ENCODE assay signal across 8 cellular contexts in genomic region chr20:21102691-21103311, GRCh38. TPM values are rescaled to one million over a fixed set of nuclear protein-coding genes. Genes with fewer than 3 reads are reported as not detected.
DNase-seq lines count a peak whose midpoint lies in the region; ATAC-seq, FAIRE-seq and TF ChIP-seq lines count a peak whose summit lies in the region.

No MANE protein-coding gene starts in this region.

- intact Hi-C loops in Right ventricle myocardium inferior (cut with DNase I) (no loop called here), cardiac septum (cut with DNase I) (loop anchor here (10.0 kb wide), 1 partner anchor 292 kb away; the partner anchor contains the start of gene NKX2-4), endothelial cell of umbilical vein (cut with micrococcal nuclease) (loop anchor here (5.0 kb wide), 1 partner anchor 134 kb away; no protein-coding TSS in a partner anchor)

- H3K79me2 ChIP-seq in SU-DHL-6 (ENCODE audit: insufficient read depth, low read length) (no peaks in the 10 kb centered on the region), endothelial cell of umbilical vein (ENCODE audit: control insufficient read depth, insufficient read depth, low read length) (no peaks in the 10 kb centered on the region)

- no peak for TF ChIP-seq CTCF in SU-DHL-6 (IDR thresholded peaks at IDR 0.05; ENCODE audit: insufficient read depth, low read length, poor library complexity, severe bottlenecking)
- no peak for TF ChIP-seq CTCF in endothelial cell of umbilical vein (IDR thresholded peaks at IDR 0.05; ENCODE audit: extremely low read depth in 1 of 2, insufficient read depth in 1 of 2, low read depth in 1 of 2, low read length in 2 of 2)

- no TSS peak for BruUV-seq in endothelial cell of umbilical vein (replicated peaks; lab: Mats Ljungman, UMichigan)

- H4K20me1 ChIP-seq in SU-DHL-6 (ENCODE audit: low read depth, low read length) (no peaks in the 10 kb centered on the region), endothelial cell of umbilical vein (replicated peaks; ENCODE audit: control insufficient read depth, extremely low read depth, insufficient read depth, low read length) (no peaks in the 10 kb centered on the region)

- CTCF ChIA-PET in endothelial cell of umbilical vein (lab: Charles Lee), result interaction anchor here (0.7 to 1.4 kb wide), 3 partner anchors 15 to 403 kb away, joined by 3 to 5 read pairs (median 3); no protein-coding TSS in a partner anchor

- DNase-seq in Right ventricle myocardium inferior (ENCODE audit: missing footprints), result peak; percentile 78
- no peak for DNase-seq in cardiac septum (ENCODE audit: low spot score)
- no peak for DNase-seq in endothelial cell of umbilical vein (ENCODE audit: low read depth, low spot score)
- no peak for DNase-seq in natural killer cell treated with Interleukin-12 subunit alpha and Interleukin-12 subunit beta and Interleukin-15 and Interleukin-18, amount 100 ng/mL, for 72 hours (ENCODE audit: low spot score)
- DNase-seq in amniotic stem cell (lab: John Stamatoyannopoulos, UW), result no peak
- no peak for DNase-seq in NCI-H2029 treated with DMSO at 0.1 percent for 48 hours (lab: John Stamatoyannopoulos, UW)

- H3K4me1 Mint-ChIP-seq in natural killer cell treated with Interleukin-12 subunit alpha and Interleukin-12 subunit beta and Interleukin-15 and Interleukin-18, amount 100 ng/mL, for 72 hours (ENCODE audit: low read depth in 2 of 2), result peaks cover 20 to 26% of the 10 kb centered on the region in 2 donors

- H3K36me3 ChIP-seq in SU-DHL-6 (ENCODE audit: low read length) (no peaks in the 10 kb centered on the region), endothelial cell of umbilical vein (ENCODE audit: control insufficient read depth in 2 of 2, extremely low read depth in 1 of 2, insufficient read depth in 2 of 2, low read length in 2 of 2) (no peaks in the 10 kb centered on the region)

- no peaks in the 10 kb centered on the region for H3K9me3 Mint-ChIP-seq in natural killer cell treated with Interleukin-12 subunit alpha and Interleukin-12 subunit beta and Interleukin-15 and Interleukin-18, amount 100 ng/mL, for 72 hours

- H3K27ac ChIP-seq in SU-DHL-6 (ENCODE audit: low read depth, low read length) (no peak overlapping the region), endothelial cell of umbilical vein (ENCODE audit: insufficient read depth, low read depth, low read length) (no peak overlapping the region)

- peak overlapping the region; percentile 80 for H3K4me3 Mint-ChIP-seq in natural killer cell treated with Interleukin-12 subunit alpha and Interleukin-12 subunit beta and Interleukin-15 and Interleukin-18, amount 100 ng/mL, for 72 hours

- dilution Hi-C loops in endothelial cell of umbilical vein (cut with MboI; ENCODE audit: extremely low pct_ligation_motif_present, low sequenced_read_pairs), result no loop called here

- peak overlapping the region; percentile 9 for H3K4me2 ChIP-seq in SU-DHL-6 (ENCODE audit: low read depth, low read length, poor library complexity, severe bottlenecking)
- peak overlapping the region; percentile 6 for H3K4me2 ChIP-seq in endothelial cell of umbilical vein (ENCODE audit: insufficient read depth, low read length)

- POLR2A ChIA-PET in endothelial cell of umbilical vein (lab: Charles Lee), result no interaction called here

- no peak overlapping the region for H3K9ac ChIP-seq in SU-DHL-6 (ENCODE audit: low read length)
- no peak overlapping the region for H3K9ac ChIP-seq in endothelial cell of umbilical vein (replicated peaks; ENCODE audit: extremely low read depth, insufficient read depth, low read length)

- ATAC-seq in Right ventricle myocardium inferior (peak; percentile 56), HG03196 (IDR thresholded peaks at IDR 0.05; ENCODE audit: unreplicated experiment) (no peak)
- peak; percentile 48 to 66 for ATAC-seq in natural killer cell treated with Interleukin-12 subunit alpha and Interleukin-12 subunit beta and Interleukin-15 and Interleukin-18, amount 100 ng/mL, for 72 hours

- H3F3A ChIP-seq in SU-DHL-6 (ENCODE audit: insufficient read depth), result no peaks in the 10 kb centered on the region

- peaks cover 13% of the 10 kb centered on the region for H3K4me1 ChIP-seq in endothelial cell of umbilical vein (ENCODE audit: control insufficient read depth, extremely low read depth, insufficient read depth, low read length)

- no peaks in the 10 kb centered on the region for H3K36me3 Mint-ChIP-seq in natural killer cell treated with Interleukin-12 subunit alpha and Interleukin-12 subunit beta and Interleukin-15 and Interleukin-18, amount 100 ng/mL, for 72 hours

- H3K27ac Mint-ChIP-seq in natural killer cell treated with Interleukin-12 subunit alpha and Interleukin-12 subunit beta and Interleukin-15 and Interleukin-18, amount 100 ng/mL, for 72 hours, result peak overlapping the region in 1 of 2 donors; percentile 99

- FAIRE-seq in endothelial cell of umbilical vein (lab: Jason Lieb, UNC), result no peak

- no peaks in the 10 kb centered on the region for H3K9me2 ChIP-seq in SU-DHL-6 (replicated peaks; ENCODE audit: insufficient read depth, low read length)

- no peak overlapping the region for H3K4me3 ChIP-seq in SU-DHL-6 (ENCODE audit: insufficient read depth, low read length, poor library complexity, severe bottlenecking)
- no peak overlapping the region for H3K4me3 ChIP-seq in endothelial cell of umbilical vein (replicated peaks in 1 of 3; ENCODE audit: insufficient read depth in 1 of 3, low read depth in 1 of 3, low read length in 3 of 3)

- H3K27me3 Mint-ChIP-seq in natural killer cell treated with Interleukin-12 subunit alpha and Interleukin-12 subunit beta and Interleukin-15 and Interleukin-18, amount 100 ng/mL, for 72 hours, result peaks cover 37 to 43% of the 10 kb centered on the region in 2 donors

- H2AFZ ChIP-seq in SU-DHL-6 (ENCODE audit: low read depth, low read length, severe bottlenecking) (peak overlapping the region; percentile 17), endothelial cell of umbilical vein (ENCODE audit: low read depth, low read length) (no peak overlapping the region)

- TF ChIP-seq POLR2A in endothelial cell of umbilical vein (IDR thresholded peaks at IDR 0.05; ENCODE audit: low read depth, low read length), result no peak

- H3K9me1 ChIP-seq in endothelial cell of umbilical vein (replicated peaks; ENCODE audit: control insufficient read depth, extremely low read depth, insufficient read depth, low read length), result no peaks in the 10 kb centered on the region

- H3K27me3 ChIP-seq in SU-DHL-6 (ENCODE audit: low read length) (no peaks in the 10 kb centered on the region), endothelial cell of umbilical vein (ENCODE audit: control insufficient read depth in 2 of 2, insufficient read depth in 2 of 2, low read length in 2 of 2) (peaks cover 86 to 99% of the 10 kb centered on the region in 2 experiments)

- H3K9me3 ChIP-seq in SU-DHL-6 (ENCODE audit: insufficient read depth, low read length) (no peaks in the 10 kb centered on the region), endothelial cell of umbilical vein (replicated peaks; ENCODE audit: control insufficient read depth, insufficient read depth, low read length) (no peaks in the 10 kb centered on the region)

TF ChIP-seq in endothelial cell of umbilical vein, 7 proteins besides CTCF, POLR2A, EP300 and RAD21:
- no peak for TF ChIP-seq MYC (IDR thresholded peaks at IDR 0.05; ENCODE audit: low read depth, low read length)
- TF ChIP-seq EZH2 (IDR thresholded peaks at IDR 0.05; ENCODE audit: borderline replicate concordance, low read depth, low read length, severe bottlenecking), result peak; percentile 62

RNA-seq across cellular contexts. Expression of gene LINC00237, which starts 3.4 kb away (rescaled TPM):
- total RNA-seq in Right ventricle myocardium inferior (not detected), cardiac septum (not detected), endothelial cell of umbilical vein (not detected in 2 replicates)
- not detected in 2 replicates for polyA plus RNA-seq in endothelial cell of umbilical vein
- not detected in 2 replicates for polyA plus RNA-seq in endothelial cell of umbilical vein (2011; cell fraction: cytosol; rRNA removed)
- polyA plus RNA-seq in endothelial cell of umbilical vein (2011; cell fraction: nucleus; rRNA removed), result not detected in 2 replicates
- polyA plus RNA-seq in endothelial cell of umbilical vein (2012), result not detected in 2 replicates
- not detected in 2 replicates for polyA minus RNA-seq in endothelial cell of umbilical vein
- polyA minus RNA-seq in endothelial cell of umbilical vein (2011; cell fraction: cytosol; rRNA and poly(A)+ RNA removed), result not detected
- not detected in 2 replicates for polyA minus RNA-seq in endothelial cell of umbilical vein (2011; cell fraction: nucleus; rRNA and poly(A)+ RNA removed)
- total RNA-seq in natural killer cell treated with Interleukin-12 subunit alpha and Interleukin-12 subunit beta and Interleukin-15 and Interleukin-18, amount 100 ng/mL, for 72 hours, result not detected

RNA-seq across cellular contexts. Expression of gene KIZ, which starts 23.1 kb away (rescaled TPM):
- total RNA-seq in Right ventricle myocardium inferior (28.0 TPM), cardiac septum (22.9 TPM), endothelial cell of umbilical vein (7.3 and 9.6 TPM in 2 replicates)
- polyA plus RNA-seq in endothelial cell of umbilical vein, result 3.0 and 3.9 TPM in 2 replicates
- polyA plus RNA-seq in endothelial cell of umbilical vein (2011; cell fraction: cytosol; rRNA removed), result 5.0 and 6.0 TPM in 2 replicates
- 18.2 and 18.7 TPM in 2 replicates for polyA plus RNA-seq in endothelial cell of umbilical vein (2011; cell fraction: nucleus; rRNA removed)
- polyA plus RNA-seq in endothelial cell of umbilical vein (2012), result 7.7 and 8.8 TPM in 2 replicates
- polyA minus RNA-seq in endothelial cell of umbilical vein, result 2.6 and 5.1 TPM in 2 replicates
- 8.5 TPM for polyA minus RNA-seq in endothelial cell of umbilical vein (2011; cell fraction: cytosol; rRNA and poly(A)+ RNA removed)
- 7.4 and 8.8 TPM in 2 replicates for polyA minus RNA-seq in endothelial cell of umbilical vein (2011; cell fraction: nucleus; rRNA and poly(A)+ RNA removed)
- total RNA-seq in natural killer cell treated with Interleukin-12 subunit alpha and Interleukin-12 subunit beta and Interleukin-15 and Interleukin-18, amount 100 ng/mL, for 72 hours, result 10 to 100 TPM; 10.5 to 20.6 TPM
